Comparison of ENCODE assay signal across 11 cellular contexts in genomic region chr1:172185206-172185605, GRCh38.
DNase-seq lines count a peak whose midpoint lies in the region; ATAC-seq and TF ChIP-seq lines count a peak whose summit lies in the region.
"Had no signal": no experiment of that assay in that cellular context is flagged by ENCODE, and none has a peak within 500 bp of the region (broad histone marks: within the 10 kb centered on the region; RNA-seq: fewer than 3 reads in every experiment).

No MANE protein-coding gene starts in this region.

- H3K4me1 ChIP-seq in CD4-positive, CD25-positive, alpha-beta regulatory T cell (ENCODE audit: control insufficient read depth, insufficient read depth, low read length, poor library complexity, severe bottlenecking) = peaks cover 41% of the 10 kb centered on the region
- H3K4me1 ChIP-seq in body of pancreas = peaks cover 7% of the 10 kb centered on the region

- peaks cover 0 to 3% (median 0%) of the 10 kb centered on the region in 7 donors for H3K9me3 Mint-ChIP-seq in CD4-positive, CD25-positive, alpha-beta regulatory T cell
- H3K9me3 Mint-ChIP-seq in activated B cell treated with CpG ODN at 0.5 μM for 24 hours = no peaks in the 10 kb centered on the region

- no peaks in the 10 kb centered on the region for H3K27me3 ChIP-seq in CD4-positive, CD25-positive, alpha-beta regulatory T cell (ENCODE audit: control insufficient read depth, insufficient read depth, low read length)
- no peaks in the 10 kb centered on the region for H3K27me3 ChIP-seq in body of pancreas
- H3K27me3 ChIP-seq: ascending aorta had no signal

- TF ChIP-seq POLR2A in body of pancreas (IDR thresholded peaks at IDR 0.05) = no peak

- peaks cover 36 to 79% (median 55%) of the 10 kb centered on the region in 4 donors for H3K4me1 Mint-ChIP-seq in CD4-positive, CD25-positive, alpha-beta regulatory T cell
- H3K4me1 Mint-ChIP-seq in activated B cell treated with CpG ODN at 0.5 μM for 24 hours = peaks cover 91% of the 10 kb centered on the region

- POLR2A ChIA-PET in activated B cell treated with CpG ODN at 0.5 μM for 24 hours (lab: Charles Lee) = interaction anchor here (0.7 to 1.9 kb wide), 11 partner anchors 13 to 213 kb away, joined by 3 to 11 read pairs (median 5); no protein-coding TSS in a partner anchor

- CTCF ChIA-PET in activated B cell treated with CpG ODN at 0.5 μM for 24 hours (lab: Charles Lee) = interaction anchor here (0.6 to 2.7 kb wide), 5 partner anchors 96 to 214 kb away, joined by 3 to 16 read pairs (median 4); no protein-coding TSS in a partner anchor

- no peaks in the 10 kb centered on the region for H3K36me3 Mint-ChIP-seq in CD4-positive, CD25-positive, alpha-beta regulatory T cell
- H3K36me3 Mint-ChIP-seq in activated B cell treated with CpG ODN at 0.5 μM for 24 hours (ENCODE audit: low read depth) = peaks cover 4% of the 10 kb centered on the region

- H3K4me3 Mint-ChIP-seq in CD4-positive, CD25-positive, alpha-beta regulatory T cell = peak overlapping the region; percentile 7 to 45 (median 42)
- H3K4me3 Mint-ChIP-seq in activated B cell treated with CpG ODN at 0.5 μM for 24 hours = peak overlapping the region; percentile 57

- peak overlapping the region; percentile 30 for H3K27ac ChIP-seq in CD4-positive, CD25-positive, alpha-beta regulatory T cell (ENCODE audit: insufficient read depth, low read length, poor library complexity, severe bottlenecking)
- H3K27ac ChIP-seq in body of pancreas = no peak overlapping the region
- H3K27ac ChIP-seq: ascending aorta had no signal

- intact Hi-C loops in activated B cell treated with CpG ODN at 0.5 μM for 24 hours (cut with micrococcal nuclease) (loop anchor here (1.0 to 10.0 kb wide), 4 partner anchors 42 to 1970 kb away; partner anchors contain the start of gene RABGAP1L), body of pancreas (cut with DNase I) (no loop called here)

- no peak for TF ChIP-seq CTCF in GM20000 (IDR thresholded peaks at IDR 0.05; ENCODE audit: extremely low read depth, missing control alignments)
- no peak for TF ChIP-seq CTCF in activated B cell treated with CpG ODN at 0.5 μM for 24 hours (IDR thresholded peaks at IDR 0.05)
- no peak for TF ChIP-seq CTCF in body of pancreas (IDR thresholded peaks at IDR 0.05)

- H3K27ac Mint-ChIP-seq in CD4-positive, CD25-positive, alpha-beta regulatory T cell = peak overlapping the region; percentile 76 to 86 (median 79)
- H3K27ac Mint-ChIP-seq in activated B cell treated with CpG ODN at 0.5 μM for 24 hours = peak overlapping the region; percentile 92

- H3K36me3 ChIP-seq in CD4-positive, CD25-positive, alpha-beta regulatory T cell (ENCODE audit: control insufficient read depth, insufficient read depth, low read length) = no peaks in the 10 kb centered on the region
- H3K36me3 ChIP-seq in body of pancreas (replicated peaks in 1 of 2; ENCODE audit: insufficient read depth in 1 of 2, low read depth in 2 of 2) = no peaks in the 10 kb centered on the region
- H3K36me3 ChIP-seq: ascending aorta had no signal

- ATAC-seq in CD4-positive, CD25-positive, alpha-beta regulatory T cell (ENCODE audit: low read depth in 2 of 2) = no peak
- ATAC-seq in HG03354 (IDR thresholded peaks at IDR 0.05; ENCODE audit: poor library complexity, severe bottlenecking, unreplicated experiment) = peak; percentile 54
- peak; percentile 32 for ATAC-seq in activated B cell treated with CpG ODN at 0.5 μM for 24 hours (ENCODE audit: low read depth)
- ATAC-seq in body of pancreas = no peak

- H3K4me3 ChIP-seq in CD4-positive, CD25-positive, alpha-beta regulatory T cell (ENCODE audit: low read depth, low read length) = peak overlapping the region; percentile 57
- H3K4me3 ChIP-seq in body of pancreas = no peak overlapping the region
- H3K4me3 ChIP-seq: ascending aorta had no signal

- no peaks in the 10 kb centered on the region for H3K9me3 ChIP-seq in CD4-positive, CD25-positive, alpha-beta regulatory T cell (ENCODE audit: control insufficient read depth in 2 of 2, low read length in 2 of 2)
- H3K9me3 ChIP-seq in body of pancreas = no peaks in the 10 kb centered on the region
- H3K9me3 ChIP-seq: ascending aorta had no signal

- no peaks in the 10 kb centered on the region for H3K27me3 Mint-ChIP-seq in CD4-positive, CD25-positive, alpha-beta regulatory T cell
- H3K27me3 Mint-ChIP-seq in activated B cell treated with CpG ODN at 0.5 μM for 24 hours = no peaks in the 10 kb centered on the region

- DNase-seq in CD4-positive, CD25-positive, alpha-beta regulatory T cell = peak in 1 of 3 donors; percentile 62
- DNase-seq in GM20000 (ENCODE audit: low spot score) (peak; percentile 12), activated B cell treated with CpG ODN at 0.5 μM for 24 hours (no peak), amygdala (lab: John Stamatoyannopoulos, UW) (no peak), NCI-H2029 (lab: John Stamatoyannopoulos, UW) (no peak), body of pancreas (no peak), HT-29 (ENCODE audit: low spot score) (no peak)
- DNase-seq: DND-41, NCI-H774 had no signal

Comparison
In these comparisons a context has a peak if more than half of its experiments do, and no peak if none do; other contexts are left out.
1. ATAC-seq: peak in HG03354 (single experiment) and activated B cell treated with CpG ODN at 0.5 μM for 24 hours (single experiment); none in CD4-positive, CD25-positive, alpha-beta regulatory T cell (0 of 2) and body of pancreas (single experiment).